Comparison of ENCODE assay signal across 9 cellular contexts in genomic region chr5:68250662-68251298, GRCh38. TPM values are rescaled to one million over a fixed set of nuclear protein-coding genes. Genes with fewer than 3 reads are reported as not detected.
DNase-seq lines count a peak whose midpoint lies in the region; ATAC-seq and TF ChIP-seq lines count a peak whose summit lies in the region.
"Had no signal": no experiment of that assay in that cellular context is flagged by ENCODE, and none has a peak within 500 bp of the region (broad histone marks: within the 10 kb centered on the region; RNA-seq: fewer than 3 reads in every experiment).

No MANE protein-coding gene starts in this region.

- CTCF ChIA-PET in mammary epithelial cell (lab: Charles Lee; ENCODE audit: low non-redundant PET) = no interaction called here

- peak overlapping the region; percentile 36 for H3K27ac ChIP-seq in mammary epithelial cell (ENCODE audit: insufficient read depth, low read depth, low read length)
- peak overlapping the region in 1 of 2 donors; percentile 62 for H3K27ac ChIP-seq in testis

- no peaks in the 10 kb centered on the region for H3K27me3 ChIP-seq in mammary epithelial cell (ENCODE audit: insufficient read depth, low read length)
- no peaks in the 10 kb centered on the region for H3K27me3 ChIP-seq in testis

- WGBS in mammary epithelial cell (ENCODE audit: low coverage, missing lambda C conversion rate) = 61% methylated on average over 4 of the region's 5 CpGs
- 57 to 70% methylated on average over 5 of the region's 5 CpGs for WGBS in testis, 2 donors

- H3K9me3 ChIP-seq in mammary epithelial cell (replicated peaks; ENCODE audit: insufficient read depth, low read length) (no peaks in the 10 kb centered on the region), testis (no peaks in the 10 kb centered on the region)

- peak overlapping the region; percentile 80 for H3K27ac Mint-ChIP-seq in activated T-cell treated with anti-CD3 and anti-CD28 coated beads, Interleukin-2, amount 50 U/mL, for 24 hours
- H3K27ac Mint-ChIP-seq in type B pancreatic cell = peak overlapping the region; percentile 54

- dilution Hi-C loops in mammary epithelial cell (cut with HindIII; ENCODE audit: low sequenced_read_pairs) = loop anchor here (5.0 kb wide), 1 partner anchor 68 kb away; no protein-coding TSS in a partner anchor

- H4K20me1 ChIP-seq in mammary epithelial cell (ENCODE audit: insufficient read depth, low read length) = no peaks in the 10 kb centered on the region

- ATAC-seq in GM19351 (IDR thresholded peaks at IDR 0.05; ENCODE audit: unreplicated experiment) = no peak

- TF ChIP-seq CTCF in mammary epithelial cell (conservative IDR thresholded peaks at IDR 0.05 in 1 of 2, IDR thresholded peaks at IDR 0.05 in 1 of 2; ENCODE audit: extremely low read depth in 1 of 2, insufficient read depth in 1 of 2, low read depth in 1 of 2, low read length in 2 of 2) = no peak
- TF ChIP-seq CTCF in type B pancreatic cell (conservative IDR thresholded peaks at IDR 0.05) = no peak
- no peak for TF ChIP-seq CTCF in testis (IDR thresholded peaks at IDR 0.05)

- peaks cover 87% of the 10 kb centered on the region for H3K4me1 Mint-ChIP-seq in activated T-cell treated with anti-CD3 and anti-CD28 coated beads, Interleukin-2, amount 50 U/mL, for 24 hours (ENCODE audit: low read depth)
- H3K4me1 Mint-ChIP-seq in type B pancreatic cell (ENCODE audit: unreplicated experiment) = peaks cover 75% of the 10 kb centered on the region

- H3K9ac ChIP-seq in mammary epithelial cell (ENCODE audit: insufficient read depth, low read length) = no peak overlapping the region

- H3K27me3 Mint-ChIP-seq in activated T-cell treated with anti-CD3 and anti-CD28 coated beads, Interleukin-2, amount 50 U/mL, for 24 hours = no peaks in the 10 kb centered on the region
- H3K27me3 Mint-ChIP-seq in type B pancreatic cell = no peaks in the 10 kb centered on the region

- H3K4me1 ChIP-seq in mammary epithelial cell (ENCODE audit: insufficient read depth, low read length) = peaks cover 44% of the 10 kb centered on the region
- H3K4me1 ChIP-seq in testis = peaks cover 44% of the 10 kb centered on the region

- intact Hi-C loops in mammary epithelial cell (cut with micrococcal nuclease) (loop anchor here (5.0 to 10.0 kb wide), 5 partner anchors 376 to 1083 kb away; no protein-coding TSS in a partner anchor), testis (cut with DNase I; ENCODE audit: low total_unique reads) (loop anchor here (10.0 kb wide), 1 partner anchor 1006 kb away; no protein-coding TSS in a partner anchor)

- no peaks in the 10 kb centered on the region for H3K36me3 Mint-ChIP-seq in activated T-cell treated with anti-CD3 and anti-CD28 coated beads, Interleukin-2, amount 50 U/mL, for 24 hours (ENCODE audit: low read depth)
- peaks cover 14% of the 10 kb centered on the region for H3K36me3 Mint-ChIP-seq in type B pancreatic cell

- no peak for DNase-seq in activated T-cell treated with anti-CD3 and anti-CD28 coated beads, Interleukin-2, amount 50 U/mL, for 24 hours
- no peak for DNase-seq in activated T-cell treated with anti-CD3 and anti-CD28 coated beads, Interleukin-2, amount 50 U/mL, for 1 hour
- DNase-seq in mammary epithelial cell (no peak), midbrain (lab: John Stamatoyannopoulos, UW) (peak; percentile 24), type B pancreatic cell (ENCODE audit: extremely low spot score, unreplicated experiment) (no peak), testis (no peak), H4 (ENCODE audit: low spot score) (no peak)
- DNase-seq: KBM-7 had no signal

- H3K79me2 ChIP-seq in mammary epithelial cell (ENCODE audit: insufficient read depth, low read length) = peaks cover 98% of the 10 kb centered on the region

- H3K4me3 ChIP-seq in mammary epithelial cell (replicated peaks in 1 of 3; ENCODE audit: insufficient read depth in 1 of 3, low read depth in 2 of 3, low read length in 3 of 3) (no peak overlapping the region), testis (no peak overlapping the region)

- no TSS peak for BruUV-seq in mammary epithelial cell (replicated peaks; lab: Mats Ljungman, UMichigan)

- H3K36me3 ChIP-seq in mammary epithelial cell (ENCODE audit: insufficient read depth, low read length) (no peaks in the 10 kb centered on the region), testis (ENCODE audit: low read depth, missing control alignments) (no peaks in the 10 kb centered on the region)

- peak overlapping the region; percentile 77 for H3K4me2 ChIP-seq in mammary epithelial cell (ENCODE audit: insufficient read depth, low read depth, low read length)

- H3K9me3 Mint-ChIP-seq in activated T-cell treated with anti-CD3 and anti-CD28 coated beads, Interleukin-2, amount 50 U/mL, for 24 hours = no peaks in the 10 kb centered on the region
- no peaks in the 10 kb centered on the region for H3K9me3 Mint-ChIP-seq in type B pancreatic cell

- in situ Hi-C loops in mammary epithelial cell (cut with MboI; ENCODE audit: low sequenced_read_pairs in 2 of 2) = loop anchor here (5.0 to 25.0 kb wide), 3 partner anchors 763 to 1013 kb away; no protein-coding TSS in a partner anchor

- peak overlapping the region; percentile 9 for H3K4me3 Mint-ChIP-seq in activated T-cell treated with anti-CD3 and anti-CD28 coated beads, Interleukin-2, amount 50 U/mL, for 24 hours
- H3K4me3 Mint-ChIP-seq in type B pancreatic cell = peak overlapping the region; percentile 71

- TF ChIP-seq POLR2A in testis (IDR thresholded peaks at IDR 0.05) = no peak

- no peak overlapping the region for H2AFZ ChIP-seq in mammary epithelial cell (ENCODE audit: low read depth, low read length)

RNA-seq across cellular contexts. Expression of gene PIK3R1, which starts 35.2 kb away (rescaled TPM):
- total RNA-seq in mammary epithelial cell (100 to 1,000 TPM in 1 of 2 donors, 10 to 100 TPM in 1; 74.3 to 195 TPM), type B pancreatic cell (ENCODE audit: low replicate concordance) (41.6 and 110 TPM in 2 replicates), testis (10 to 100 TPM; 48.1 to 63.7 TPM)
- polyA plus RNA-seq in mammary epithelial cell (11.1 TPM), testis (ENCODE audit: insufficient read depth, low read depth, low replicate concordance) (16.9 TPM)
- 96.6 TPM for polyA minus RNA-seq in mammary epithelial cell
- total RNA-seq in H4 (2014; rRNA removed; shearing (Covaris generic)) = 15.7 and 17.2 TPM in 2 replicates
